ENCODE assay signal across 11 cellular contexts in the genomic region with DNA sequence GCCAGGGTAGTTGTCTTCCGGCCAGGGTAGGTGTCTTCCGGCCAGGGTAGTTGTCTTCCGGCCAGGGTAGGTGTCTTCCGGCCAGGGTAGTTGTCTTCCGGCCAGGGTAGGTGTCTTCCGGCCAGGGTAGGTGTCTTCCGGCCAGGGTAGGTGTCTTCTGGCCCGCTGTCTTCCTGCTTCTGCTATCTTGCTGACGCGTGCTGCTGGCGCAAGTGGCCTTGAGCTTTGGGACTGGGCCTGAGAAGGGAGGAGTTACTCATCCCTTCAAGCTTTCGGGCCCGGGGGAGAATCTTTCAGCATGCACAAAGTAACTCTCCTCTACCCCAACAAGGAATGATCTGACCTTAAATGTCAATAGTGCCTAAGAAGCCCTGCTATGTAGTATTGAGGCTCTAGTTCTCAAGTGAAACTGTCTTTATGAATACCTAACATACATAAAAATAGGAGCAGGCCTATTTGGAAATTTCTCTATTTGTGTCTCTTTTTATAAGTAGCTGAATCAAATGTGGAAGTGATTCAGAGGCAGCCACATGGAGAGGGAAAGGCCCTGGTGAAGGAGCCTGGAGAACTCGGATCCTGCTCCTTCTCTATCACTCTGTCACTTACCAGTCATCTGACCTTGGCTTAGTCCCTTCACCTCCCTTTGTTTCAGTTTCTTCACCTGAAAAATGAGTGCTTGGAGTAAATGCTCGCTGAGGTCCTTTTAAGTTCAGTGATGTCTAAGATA.
DNase-seq lines count a peak whose midpoint lies in the region; ATAC-seq lines count a peak whose summit lies in the region.
"Had no signal": no experiment of that assay in that cellular context is flagged by ENCODE, and none has a peak within 500 bp of the region (broad histone marks: within the 10 kb centered on the region; RNA-seq: fewer than 3 reads in every experiment).

No MANE protein-coding gene starts in this region.

- H4K20me1 ChIP-seq in GM23248 (ENCODE audit: insufficient read depth), result no peaks in the 10 kb centered on the region

- H3F3A ChIP-seq in GM23248 (ENCODE audit: insufficient read depth), result peaks cover 27% of the 10 kb centered on the region

- in situ Hi-C loops in GM23248 (cut with MboI), result no loop called here

- 23 to 24% methylated on average over 11 to 15 of the region's 15 CpGs for WGBS in GM23248 (ENCODE audit: low coverage in 1 of 2, low lambda C conversion rate in 2 of 2, missing lambda C conversion rate in 2 of 2), 2 experiments

- H3K4me2 ChIP-seq in GM23248 (ENCODE audit: unreplicated experiment), result peak overlapping the region; percentile 60

- H3K4me3 ChIP-seq in GM23248 (peak overlapping the region; percentile 17; the same call in 1 of the 2 replicates), subcutaneous abdominal adipose tissue (ENCODE audit: low read depth in 1 of 5, low read length in 5 of 5) (peak overlapping the region in 1 of 5 donors; percentile 0)

- H3K9ac ChIP-seq in GM23248 (peak overlapping the region; percentile 48), subcutaneous abdominal adipose tissue (ENCODE audit: low read length in 5 of 5) (peak overlapping the region in 4 of 5 donors; percentile 7 to 54 (median 16))

- H3K36me3 ChIP-seq in GM23248 (ENCODE audit: low read depth) (no peaks in the 10 kb centered on the region), subcutaneous abdominal adipose tissue (ENCODE audit: control insufficient read depth in 5 of 5, insufficient read depth in 5 of 5, low read length in 5 of 5) (peaks cover 3 to 16% (median 11%) of the 10 kb centered on the region in 5 donors)

- no peaks in the 10 kb centered on the region for H3K27me3 ChIP-seq in GM23248 (replicated peaks; ENCODE audit: insufficient read depth)
- H3K27me3 ChIP-seq in subcutaneous abdominal adipose tissue (ENCODE audit: control insufficient read depth in 5 of 5, insufficient read depth in 4 of 5, low read length in 5 of 5), result no peaks in the 10 kb centered on the region

- H3K9me3 ChIP-seq in GM23248 (ENCODE audit: low read depth), result no peaks in the 10 kb centered on the region
- H3K9me3 ChIP-seq in subcutaneous abdominal adipose tissue (ENCODE audit: control insufficient read depth in 5 of 5, low read length in 5 of 5), result no peaks in the 10 kb centered on the region

- no peak for ATAC-seq in GM21825 (IDR thresholded peaks at IDR 0.05; ENCODE audit: unreplicated experiment)

- H3K4me1 ChIP-seq in GM23248 (ENCODE audit: insufficient read depth), result peaks cover 38% of the 10 kb centered on the region
- H3K4me1 ChIP-seq in subcutaneous abdominal adipose tissue (ENCODE audit: control insufficient read depth in 5 of 5, insufficient read depth in 5 of 5, low read length in 5 of 5), result peaks cover 6 to 64% (median 51%) of the 10 kb centered on the region in 5 donors

- H2AFZ ChIP-seq in GM23248, result peak overlapping the region; percentile 75

- H3K9me2 ChIP-seq in GM23248 (ENCODE audit: insufficient read depth), result no peaks in the 10 kb centered on the region

- H3K79me2 ChIP-seq in GM23248 (ENCODE audit: insufficient read depth), result no peaks in the 10 kb centered on the region

- DNase-seq in GM23248 (peak; percentile 83), cerebellar cortex (ENCODE audit: low spot score) (peak; percentile 18), iris pigment epithelial cell (ENCODE audit: low read depth) (peak; percentile 42), SKM-1 treated with dmso at 0.1 percent for 144 hours (lab: John Stamatoyannopoulos, UW; ENCODE audit: unreplicated experiment) (no peak), LoVo (ENCODE audit: low spot score) (no peak), NCI-H1930 (lab: John Stamatoyannopoulos, UW) (no peak)
- DNase-seq: DND-41; effector CD4-positive, alpha-beta T cell; SIG-M5 had no signal

- H3K27ac ChIP-seq in GM23248, result peak overlapping the region; percentile 83
- peak overlapping the region; percentile 89 for H3K27ac ChIP-seq in subcutaneous abdominal adipose tissue (ENCODE audit: low read depth, low read length)

Comparison
In these comparisons a context has a peak if more than half of its experiments do, and no peak if none do; other contexts are left out.
1. DNase-seq: peak in GM23248 (single experiment), cerebellar cortex (single experiment) and iris pigment epithelial cell (single experiment); none in SKM-1 treated with dmso at 0.1 percent for 144 hours (single experiment), LoVo (single experiment) and NCI-H1930 (0 of 2).